In the genomic region with DNA sequence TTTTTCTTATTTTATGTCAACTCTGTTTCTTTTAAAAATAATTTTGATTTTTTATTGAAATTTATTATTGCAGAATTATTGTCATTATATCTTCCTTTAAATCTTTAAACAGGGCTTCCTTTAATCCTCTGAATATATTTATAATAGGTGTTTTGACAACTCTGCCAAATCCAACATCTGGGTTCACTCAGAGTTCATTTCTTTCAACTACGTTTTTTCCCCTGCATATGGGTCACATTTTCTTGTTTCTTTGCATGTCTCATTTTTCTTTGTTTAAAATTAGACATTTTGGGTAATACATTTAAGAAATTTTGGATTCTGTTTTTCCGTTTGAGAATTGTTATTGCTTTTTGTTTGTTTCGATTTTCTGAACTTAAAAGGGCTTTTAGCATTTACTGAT, we compare ENCODE assay signal across 18 cellular contexts.
A peak's percentile ranks its signal among the peaks of the same experiment; 100 is the strongest.
DNase-seq lines count a peak whose midpoint lies in the region; FAIRE-seq and TF ChIP-seq lines count a peak whose summit lies in the region.
"Had no signal": no experiment of that assay in that cellular context is flagged by ENCODE, and none has a peak within 500 bp of the region (broad histone marks: within the 10 kb centered on the region; RNA-seq: fewer than 3 reads in every experiment).

No MANE protein-coding gene starts in this region.

- no peak overlapping the region for H3K9ac ChIP-seq in neural cell (ENCODE audit: low read length)
- H3K9ac ChIP-seq: BLaER1 treated with 17β-estradiol and CSF1 and Interleukin-3, amounts not matched to agents 10 nM and 100 nM; GM23248 had no signal

- FAIRE-seq in endometrium (lab: Jason Lieb, UNC) (peak; percentile 63), GM19239 (lab: Jason Lieb, UNC) (no peak)
- FAIRE-seq: D721Med, GM12892, H1 had no signal

- no peak overlapping the region for H2AFZ ChIP-seq in neural cell (ENCODE audit: low read depth, low read length)

- H3K36me3 ChIP-seq in neural cell (ENCODE audit: insufficient read depth, low read length), result no peaks in the 10 kb centered on the region
- H3K36me3 ChIP-seq: BE2C; BLaER1 treated with 17β-estradiol and CSF1 and Interleukin-3, amounts not matched to agents 10 nM and 100 nM had no signal

- H3K27me3 ChIP-seq in neural cell (ENCODE audit: insufficient read depth, low read depth, low read length), result no peaks in the 10 kb centered on the region
- H3K27me3 ChIP-seq: BE2C; BLaER1 treated with 17β-estradiol and CSF1 and Interleukin-3, amounts not matched to agents 10 nM and 100 nM had no signal

- no peaks in the 10 kb centered on the region for H4K20me1 ChIP-seq in neural cell (ENCODE audit: insufficient read depth)
- H4K20me1 ChIP-seq: BLaER1 treated with 17β-estradiol and CSF1 and Interleukin-3, amounts not matched to agents 10 nM and 100 nM had no signal

- peak overlapping the region; percentile 9 for H3K27ac ChIP-seq in neural cell (ENCODE audit: low read length)
- H3K27ac ChIP-seq: BLaER1 treated with 17β-estradiol and CSF1 and Interleukin-3, amounts not matched to agents 10 nM and 100 nM; GM23248 had no signal

- no peaks in the 10 kb centered on the region for H3K79me2 ChIP-seq in neural cell (replicated peaks; ENCODE audit: insufficient read depth, low read length)

- TF ChIP-seq CTCF in fibroblast of the aortic adventitia (IDR thresholded peaks at IDR 0.05; ENCODE audit: insufficient read depth, low read length) (no peak), neural cell (IDR thresholded peaks at IDR 0.05; ENCODE audit: poor library complexity, severe bottlenecking) (no peak)

- no peak for TF ChIP-seq RAD21 in neural cell (conservative IDR thresholded peaks at IDR 0.05)

- H3K9me3 ChIP-seq in neural cell (ENCODE audit: low read length), result no peaks in the 10 kb centered on the region
- H3K9me3 ChIP-seq: BE2C had no signal

- H3K9me2 ChIP-seq in neural cell (ENCODE audit: insufficient read depth, low read length), result no peaks in the 10 kb centered on the region

- TF ChIP-seq EP300 in neural cell (conservative IDR thresholded peaks at IDR 0.05; ENCODE audit: poor library complexity, severe bottlenecking), result peak; percentile 17

- H3K4me3 ChIP-seq in fibroblast of the aortic adventitia (ENCODE audit: low read depth, low read length) (no peak overlapping the region), neural cell (ENCODE audit: low read length) (no peak overlapping the region)
- H3K4me3 ChIP-seq: BLaER1 treated with 17β-estradiol and CSF1 and Interleukin-3, amounts not matched to agents 10 nM and 100 nM; GM23248 had no signal

- no peaks in the 10 kb centered on the region for H3F3A ChIP-seq in neural cell (ENCODE audit: insufficient read depth, low read length, poor library complexity, severe bottlenecking)

- DNase-seq in fibroblast of the aortic adventitia (ENCODE audit: low read depth) (peak; percentile 41), GM19239 (ENCODE audit: insufficient read length, low spot score) (no peak), NCI-H526 (lab: John Stamatoyannopoulos, UW) (no peak), mucosa of gallbladder (ENCODE audit: low spot score) (no peak)
- DNase-seq: BE2C; CD4-positive, alpha-beta T cell; CD8-positive, alpha-beta memory T cell; DMS 273 treated with DMSO at 0.1 percent for 48 hours; DMS79; GM23248; H7; HCEC 1CT had no signal

- no peak overlapping the region for H3K4me2 ChIP-seq in neural cell (ENCODE audit: low read length)
- H3K4me2 ChIP-seq: BLaER1 treated with 17β-estradiol and CSF1 and Interleukin-3, amounts not matched to agents 10 nM and 100 nM had no signal

TF ChIP-seq in neural cell, 6 proteins besides CTCF, POLR2A, EP300 and RAD21:
- TF ChIP-seq EZH2 (IDR thresholded peaks at IDR 0.05; ENCODE audit: borderline replicate concordance, insufficient read depth, low read length, poor library complexity, severe bottlenecking) (no peak), TAF1 (IDR thresholded peaks at IDR 0.05; ENCODE audit: low read depth) (no peak), POLR2AphosphoS5 (IDR thresholded peaks at IDR 0.05) (no peak), SMC3 (conservative IDR thresholded peaks at IDR 0.05; ENCODE audit: poor library complexity) (no peak), MXI1 (conservative IDR thresholded peaks at IDR 0.05; ENCODE audit: poor library complexity, severe bottlenecking) (no peak)
- TF ChIP-seq, protein P1, sequence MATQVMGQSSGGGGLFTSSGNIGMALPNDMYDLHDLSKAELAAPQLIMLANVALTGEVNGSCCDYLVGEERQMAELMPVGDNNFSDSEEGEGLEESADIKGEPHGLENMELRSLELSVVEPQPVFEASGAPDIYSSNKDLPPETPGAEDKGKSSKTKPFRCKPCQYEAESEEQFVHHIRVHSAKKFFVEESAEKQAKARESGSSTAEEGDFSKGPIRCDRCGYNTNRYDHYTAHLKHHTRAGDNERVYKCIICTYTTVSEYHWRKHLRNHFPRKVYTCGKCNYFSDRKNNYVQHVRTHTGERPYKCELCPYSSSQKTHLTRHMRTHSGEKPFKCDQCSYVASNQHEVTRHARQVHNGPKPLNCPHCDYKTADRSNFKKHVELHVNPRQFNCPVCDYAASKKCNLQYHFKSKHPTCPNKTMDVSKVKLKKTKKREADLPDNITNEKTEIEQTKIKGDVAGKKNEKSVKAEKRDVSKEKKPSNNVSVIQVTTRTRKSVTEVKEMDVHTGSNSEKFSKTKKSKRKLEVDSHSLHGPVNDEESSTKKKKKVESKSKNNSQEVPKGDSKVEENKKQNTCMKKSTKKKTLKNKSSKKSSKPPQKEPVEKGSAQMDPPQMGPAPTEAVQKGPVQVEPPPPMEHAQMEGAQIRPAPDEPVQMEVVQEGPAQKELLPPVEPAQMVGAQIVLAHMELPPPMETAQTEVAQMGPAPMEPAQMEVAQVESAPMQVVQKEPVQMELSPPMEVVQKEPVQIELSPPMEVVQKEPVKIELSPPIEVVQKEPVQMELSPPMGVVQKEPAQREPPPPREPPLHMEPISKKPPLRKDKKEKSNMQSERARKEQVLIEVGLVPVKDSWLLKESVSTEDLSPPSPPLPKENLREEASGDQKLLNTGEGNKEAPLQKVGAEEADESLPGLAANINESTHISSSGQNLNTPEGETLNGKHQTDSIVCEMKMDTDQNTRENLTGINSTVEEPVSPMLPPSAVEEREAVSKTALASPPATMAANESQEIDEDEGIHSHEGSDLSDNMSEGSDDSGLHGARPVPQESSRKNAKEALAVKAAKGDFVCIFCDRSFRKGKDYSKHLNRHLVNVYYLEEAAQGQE (IDR thresholded peaks at IDR 0.05; ENCODE audit: borderline replicate concordance), result no peak
